In genomic region chrX:84501798-84502628, GRCh38 we compare ENCODE assay signal across 8 cellular contexts. TPM values are rescaled to one million over a fixed set of nuclear protein-coding genes. Genes with fewer than 3 reads are reported as not detected.
DNase-seq lines count a peak whose midpoint lies in the region; ATAC-seq and TF ChIP-seq lines count a peak whose summit lies in the region.

Gene HDX, minus strand, starts transcription at chrX:84502453. Its CDS starts 27,056 bp downstream, at chrX:84475397.

- H3K27ac Mint-ChIP-seq in natural killer cell treated with Interleukin-12 subunit alpha and Interleukin-12 subunit beta and Interleukin-15 and Interleukin-18, amount 100 ng/mL, for 72 hours = peak within 1 kb of the TSS; percentile 75 to 81

- no peaks in the 10 kb centered on the region for H3K9me3 ChIP-seq in Peyer's patch

- ATAC-seq in GM19455 (IDR thresholded peaks at IDR 0.05; ENCODE audit: unreplicated experiment) = peak; percentile 95
- peak; percentile 95 to 97 for ATAC-seq in natural killer cell treated with Interleukin-12 subunit alpha and Interleukin-12 subunit beta and Interleukin-15 and Interleukin-18, amount 100 ng/mL, for 72 hours
- ATAC-seq in stimulated activated naive CD8-positive, alpha-beta T cell treated with anti-CD3 and anti-CD28 coated beads, Interleukin-15, Interleukin-2, amounts not matched to agents 100 U/mL and 50 U/mL, for 24 hours = peak; percentile 97

- H3K4me3 ChIP-seq in Peyer's patch = peak within 1 kb of the TSS; percentile 26 to 60 (median 50)
- peak within 1 kb of the TSS; percentile 56 to 76 for H3K4me3 ChIP-seq in foreskin fibroblast (ENCODE audit: low read depth in 1 of 2, low read length in 2 of 2)

- no peaks in the 10 kb centered on the region for H3K36me3 ChIP-seq in Peyer's patch

- H3K27me3 Mint-ChIP-seq in natural killer cell treated with Interleukin-12 subunit alpha and Interleukin-12 subunit beta and Interleukin-15 and Interleukin-18, amount 100 ng/mL, for 72 hours = peaks cover 0 to 3% of the 10 kb centered on the region in 2 donors

- no peak for TF ChIP-seq CTCF in Peyer's patch (IDR thresholded peaks at IDR 0.05)
- no peak for TF ChIP-seq CTCF in foreskin fibroblast (IDR thresholded peaks at IDR 0.05; ENCODE audit: low read depth, low read length)

- peak in 1 of 2 donors; percentile 18 for TF ChIP-seq POLR2A in Peyer's patch (IDR thresholded peaks at IDR 0.05)

- no peaks in the 10 kb centered on the region for H3K27me3 ChIP-seq in Peyer's patch

- no peaks in the 10 kb centered on the region for H3K4me1 ChIP-seq in Peyer's patch

- H3K4me1 Mint-ChIP-seq in natural killer cell treated with Interleukin-12 subunit alpha and Interleukin-12 subunit beta and Interleukin-15 and Interleukin-18, amount 100 ng/mL, for 72 hours (ENCODE audit: low read depth in 2 of 2) = peaks cover 0 to 8% of the 10 kb centered on the region in 2 donors

- H3K4me3 Mint-ChIP-seq in natural killer cell treated with Interleukin-12 subunit alpha and Interleukin-12 subunit beta and Interleukin-15 and Interleukin-18, amount 100 ng/mL, for 72 hours = peak within 1 kb of the TSS; percentile 86

- H3K9me3 Mint-ChIP-seq in natural killer cell treated with Interleukin-12 subunit alpha and Interleukin-12 subunit beta and Interleukin-15 and Interleukin-18, amount 100 ng/mL, for 72 hours = peaks cover 4% of the 10 kb centered on the region

- DNase-seq in C1 segment of cervical spinal cord (lab: John Stamatoyannopoulos, UW) = peak; percentile 5 to 81 (median 66)
- peak; percentile 82 for DNase-seq in HK-2 (ENCODE audit: unreplicated experiment)
- DNase-seq in Peyer's patch = peak; percentile 52 to 88 (median 83)
- peak; percentile 20 for DNase-seq in activated gamma-delta T cell (lab: John Stamatoyannopoulos, UW)
- DNase-seq in foreskin fibroblast = peak; percentile 73 to 90
- peak; percentile 78 for DNase-seq in natural killer cell treated with Interleukin-12 subunit alpha and Interleukin-12 subunit beta and Interleukin-15 and Interleukin-18, amount 100 ng/mL, for 72 hours (ENCODE audit: low spot score)
- peak; percentile 73 for DNase-seq in stimulated activated naive CD8-positive, alpha-beta T cell treated with anti-CD3 and anti-CD28 coated beads, Interleukin-15, Interleukin-2, amounts not matched to agents 100 U/mL and 50 U/mL, for 24 hours

- no peaks in the 10 kb centered on the region for H3K36me3 Mint-ChIP-seq in natural killer cell treated with Interleukin-12 subunit alpha and Interleukin-12 subunit beta and Interleukin-15 and Interleukin-18, amount 100 ng/mL, for 72 hours

- peak within 1 kb of the TSS; percentile 48 to 86 (median 76) for H3K27ac ChIP-seq in Peyer's patch

RNA-seq across cellular contexts. Expression of gene HDX, which starts in this region (rescaled TPM):
- total RNA-seq in Peyer's patch = 1 to 10 TPM; 3.0 to 3.3 (median 3.3) TPM
- total RNA-seq in natural killer cell treated with Interleukin-12 subunit alpha and Interleukin-12 subunit beta and Interleukin-15 and Interleukin-18, amount 100 ng/mL, for 72 hours = 1 to 10 TPM; 3.9 to 4.4 TPM

Comparison
In these comparisons a context has a peak if more than half of its experiments do, and no peak if none do; other contexts are left out.
1. Peak in every context shown above with its lines: DNase-seq, ATAC-seq, H3K4me3 ChIP-seq and H3K27ac ChIP-seq.
2. DNase-seq: peak in every context shown above with its lines; median percentile 83 in Peyer's patch; 82 in HK-2; 82 in foreskin fibroblast; 78 in natural killer cell treated with Interleukin-12 subunit alpha and Interleukin-12 subunit beta and Interleukin-15 and Interleukin-18, amount 100 ng/mL, for 72 hours; 73 in stimulated activated naive CD8-positive, alpha-beta T cell treated with anti-CD3 and anti-CD28 coated beads, Interleukin-15, Interleukin-2, amounts not matched to agents 100 U/mL and 50 U/mL, for 24 hours; 66 in C1 segment of cervical spinal cord; 20 in activated gamma-delta T cell.